In the genomic region with DNA sequence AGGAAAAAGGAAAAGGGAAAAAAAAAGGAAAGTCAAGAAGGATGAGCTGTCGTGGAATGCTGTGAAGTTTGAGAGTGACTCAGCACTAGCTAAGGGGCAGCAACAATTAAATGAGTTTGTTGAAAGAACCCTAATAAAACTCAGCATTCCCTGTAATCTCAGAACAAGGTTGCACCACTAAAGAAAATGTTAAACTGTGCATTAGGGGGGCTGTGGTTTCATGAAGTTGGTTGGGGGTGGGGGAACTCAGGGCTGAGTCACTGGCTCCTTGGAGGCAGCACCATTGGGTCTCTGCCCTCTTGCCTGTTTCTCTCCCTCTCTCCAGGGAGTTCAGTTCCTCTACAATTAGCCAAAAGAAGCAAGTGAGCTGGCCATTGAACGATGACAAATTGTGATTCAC, we compare ENCODE assay signal across 13 cellular contexts.
A peak's percentile ranks its signal among the peaks of the same experiment; 100 is the strongest.
DNase-seq lines count a peak whose midpoint lies in the region; ATAC-seq, FAIRE-seq and TF ChIP-seq lines count a peak whose summit lies in the region.
"Had no signal": no experiment of that assay in that cellular context is flagged by ENCODE, and none has a peak within 500 bp of the region (broad histone marks: within the 10 kb centered on the region; RNA-seq: fewer than 3 reads in every experiment).

No MANE protein-coding gene starts in this region.

- peaks cover 8% of the 10 kb centered on the region for H3K9me3 Mint-ChIP-seq in osteocyte (ENCODE audit: unreplicated experiment)
- H3K9me3 Mint-ChIP-seq: activated T-helper 2 cell treated with anti-CD3 and anti-CD28 coated beads, Interferon-gamma antibody, Interleukin-2, Interleukin-4, amounts not matched to agents 10 μg/mL and 5 μg/mL and 100 μg/mL, durations not matched to agents 14 hours and 24 hours and 36 hours had no signal

- no peak overlapping the region for H2AFZ ChIP-seq in fibroblast of lung (ENCODE audit: low read length)

- peaks cover 80% of the 10 kb centered on the region for H3K79me2 ChIP-seq in fibroblast of lung (ENCODE audit: control insufficient read depth, insufficient read depth, low read length)

- peaks cover 2% of the 10 kb centered on the region for H3K36me3 Mint-ChIP-seq in osteocyte (ENCODE audit: unreplicated experiment)

- no peak for ATAC-seq in GM18502 (IDR thresholded peaks at IDR 0.05; ENCODE audit: poor library complexity, unreplicated experiment)

- H3K27ac Mint-ChIP-seq in osteocyte (ENCODE audit: unreplicated experiment), result peak overlapping the region; percentile 95
- H3K27ac Mint-ChIP-seq: activated T-helper 2 cell treated with anti-CD3 and anti-CD28 coated beads, Interferon-gamma antibody, Interleukin-2, Interleukin-4, amounts not matched to agents 10 μg/mL and 5 μg/mL and 100 μg/mL, durations not matched to agents 14 hours and 24 hours and 36 hours had no signal

- peaks cover 9% of the 10 kb centered on the region for H3K36me3 ChIP-seq in fibroblast of lung (ENCODE audit: control insufficient read depth, insufficient read depth, low read length)
- H3K36me3 ChIP-seq: prostate gland had no signal

- peaks cover 75% of the 10 kb centered on the region for H3K4me1 Mint-ChIP-seq in osteocyte (ENCODE audit: unreplicated experiment)

- H3K4me3 Mint-ChIP-seq in osteocyte (ENCODE audit: unreplicated experiment), result peak overlapping the region; percentile 79

- CTCF ChIA-PET in RWPE1 (lab: Yijun Ruan, JAX), result interaction anchor here (0.6 to 0.7 kb wide), 2 partner anchors 67 to 684 kb away, joined by 3 to 5 read pairs; no protein-coding TSS in a partner anchor

- H3K27me3 Mint-ChIP-seq in osteocyte (ENCODE audit: unreplicated experiment), result no peaks in the 10 kb centered on the region

- peaks cover 1% of the 10 kb centered on the region for H3K9me3 ChIP-seq in fibroblast of lung (ENCODE audit: control insufficient read depth, insufficient read depth, low read depth, low read length)
- H3K9me3 ChIP-seq: prostate gland had no signal

- no peaks in the 10 kb centered on the region for H3K27me3 ChIP-seq in fibroblast of lung (ENCODE audit: control insufficient read depth, insufficient read depth, low read length)

- no peaks in the 10 kb centered on the region for H4K20me1 ChIP-seq in fibroblast of lung (ENCODE audit: control insufficient read depth, extremely low read depth, insufficient read depth, low read length)

- peak overlapping the region; percentile 70 to 96 (median 78) for H3K4me3 ChIP-seq in fibroblast of lung (replicated peaks in 1 of 4; ENCODE audit: control extremely low read depth in 1 of 4, insufficient read depth in 1 of 4, low read depth in 3 of 4, low read length in 4 of 4)
- H3K4me3 ChIP-seq: prostate gland had no signal

- no peak for FAIRE-seq in GM19239 (lab: Jason Lieb, UNC)

- DNase-seq in Daoy (ENCODE audit: low read depth), result peak; percentile 98
- peak; percentile 78 for DNase-seq in RWPE1 (ENCODE audit: low spot score)
- DNase-seq in fibroblast of lung (ENCODE audit: low read depth in 2 of 2), result peak; percentile 98
- no peak for DNase-seq in osteocyte (ENCODE audit: extremely low spot score, unreplicated experiment)
- DNase-seq in GM19239 (ENCODE audit: insufficient read length, low spot score), result no peak
- no peak for DNase-seq in activated effector memory CD4-positive, alpha-beta T cell treated with Interleukin-2 at 50 U/mL for 16 hours
- DNase-seq in stimulated activated CD4-positive, alpha-beta T cell treated with anti-CD3 and anti-CD28 coated beads, Interleukin-2, amount 100 ng/mL, for 48 hours, result no peak
- DNase-seq: DND-41, NCI-H2171, T-helper 9 cell had no signal

- peaks cover 17% of the 10 kb centered on the region for H3K4me1 ChIP-seq in fibroblast of lung (ENCODE audit: control insufficient read depth, extremely low read depth, insufficient read depth, low read length)
- H3K4me1 ChIP-seq: prostate gland had no signal

- no peak for TF ChIP-seq CTCF in RWPE1 (conservative IDR thresholded peaks at IDR 0.05; ENCODE audit: low read depth)
- no peak for TF ChIP-seq CTCF in fibroblast of lung (conservative IDR thresholded peaks at IDR 0.05 in 1 of 2, IDR thresholded peaks at IDR 0.05 in 1 of 2; ENCODE audit: low read depth in 1 of 2, low read length in 2 of 2)
- no peak for TF ChIP-seq CTCF in osteocyte (IDR thresholded peaks at IDR 0.05)

- H3K27ac ChIP-seq in RWPE1 (peak overlapping the region; percentile 87), fibroblast of lung (ENCODE audit: insufficient read depth, low read length) (peak overlapping the region; percentile 84)

- POLR2A ChIA-PET in RWPE1 (lab: Yijun Ruan, JAX; ENCODE audit: low non-redundant PET), result interaction anchor here (0.9 kb wide), 1 partner anchor 23 kb away, joined by 3 read pairs; no protein-coding TSS in a partner anchor

- peak overlapping the region; percentile 80 for H3K4me2 ChIP-seq in fibroblast of lung (ENCODE audit: extremely low read depth, insufficient read depth, low read length)

- H3K9ac ChIP-seq in fibroblast of lung (ENCODE audit: insufficient read depth, low read length), result peak overlapping the region; percentile 66

Comparison
In these comparisons a context has a peak if more than half of its experiments do, and no peak if none do; other contexts are left out.
1. DNase-seq: peak in Daoy (single experiment), RWPE1 (single experiment) and fibroblast of lung (2 of 2); none in osteocyte (single experiment), GM19239 (single experiment), activated effector memory CD4-positive, alpha-beta T cell treated with Interleukin-2 at 50 U/mL for 16 hours (single experiment) and stimulated activated CD4-positive, alpha-beta T cell treated with anti-CD3 and anti-CD28 coated beads, Interleukin-2, amount 100 ng/mL, for 48 hours (0 of 2).